In the genomic region with DNA sequence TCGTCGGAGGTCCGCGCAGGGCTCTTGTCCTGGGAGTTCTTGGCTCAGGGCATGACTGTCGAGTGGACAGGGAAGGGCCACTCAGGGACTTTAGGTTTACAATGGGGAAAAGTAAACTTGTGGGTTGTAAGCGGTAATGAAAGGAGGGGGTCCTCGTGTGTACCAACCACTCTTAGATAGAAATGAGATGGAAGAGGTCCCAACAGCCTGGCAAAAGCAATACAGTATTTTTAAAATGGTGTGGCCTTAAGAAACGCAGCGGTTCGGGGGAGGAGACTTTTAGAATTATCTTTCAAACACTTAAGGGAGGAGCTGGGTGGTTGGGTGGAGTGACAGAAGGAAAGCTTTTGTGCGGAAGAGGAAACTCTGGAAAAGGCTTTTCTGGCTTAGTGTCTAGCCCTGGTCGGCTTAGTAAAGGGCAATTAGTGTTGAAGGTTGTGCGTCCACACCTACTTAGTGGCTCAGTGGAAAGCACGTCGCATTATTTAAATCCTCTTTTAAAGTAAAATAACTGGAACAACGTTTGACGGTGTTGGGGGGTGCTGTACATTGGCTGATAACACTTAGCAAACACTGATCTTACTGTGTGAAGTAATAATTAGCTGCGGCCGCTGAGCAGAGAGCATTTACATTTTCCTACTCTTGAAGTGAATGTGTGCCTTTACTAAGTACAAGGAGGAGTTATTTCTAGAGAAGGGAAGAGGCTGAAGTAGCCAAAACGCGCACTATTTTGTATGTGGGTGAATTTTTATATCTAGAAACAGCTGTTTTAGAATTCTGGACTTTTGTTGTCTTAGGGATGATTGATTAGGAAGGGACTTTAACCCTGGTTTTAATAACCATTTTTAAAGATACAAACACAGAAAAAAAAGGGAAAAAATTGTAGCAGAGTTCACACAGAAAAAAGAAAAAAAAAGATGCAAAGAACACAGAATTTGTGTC, we compare ENCODE assay signal across 1 cellular context.
TF ChIP-seq lines count a peak whose summit lies in the region.

No MANE protein-coding gene starts in this region.

TF ChIP-seq in liver, 16 proteins besides CTCF, POLR2A, EP300 and RAD21 (continued from another document):
- TF ChIP-seq, protein P1, sequence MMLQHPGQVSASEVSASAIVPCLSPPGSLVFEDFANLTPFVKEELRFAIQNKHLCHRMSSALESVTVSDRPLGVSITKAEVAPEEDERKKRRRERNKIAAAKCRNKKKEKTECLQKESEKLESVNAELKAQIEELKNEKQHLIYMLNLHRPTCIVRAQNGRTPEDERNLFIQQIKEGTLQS (IDR thresholded peaks at IDR 0.05), result no peak
- no peak for TF ChIP-seq HNF4G (IDR thresholded peaks at IDR 0.05)
TF ChIP-seq in liver: peak in this region for 4.
